ENCODE assay signal across 8 cellular contexts in genomic region chr17:40111221-40112128, GRCh38. TPM values are rescaled to one million over a fixed set of nuclear protein-coding genes. Genes with fewer than 3 reads are reported as not detected.
DNase-seq lines count a peak whose midpoint lies in the region; ATAC-seq and TF ChIP-seq lines count a peak whose summit lies in the region.

No MANE protein-coding gene starts in this region.

- peak overlapping the region; percentile 81 for H3K27ac Mint-ChIP-seq in activated CD4-positive, alpha-beta T cell treated with anti-CD3 and anti-CD28 coated beads, Interleukin-2, amount 10 ng/mL, durations not matched to agents 24 days and 14 days

- H3K4me3 Mint-ChIP-seq in activated CD4-positive, alpha-beta T cell treated with anti-CD3 and anti-CD28 coated beads, Interleukin-2, amount 10 ng/mL, durations not matched to agents 24 days and 14 days: peak overlapping the region; percentile 65

- H3K36me3 Mint-ChIP-seq in activated CD4-positive, alpha-beta T cell treated with anti-CD3 and anti-CD28 coated beads, Interleukin-2, amount 10 ng/mL, durations not matched to agents 24 days and 14 days (ENCODE audit: low read depth): no peaks in the 10 kb centered on the region

- DNase-seq in GM12864 (ENCODE audit: low read depth): peak; percentile 55
- peak; percentile 86 for DNase-seq in HK-2 (ENCODE audit: unreplicated experiment)
- peak; percentile 83 to 94 for DNase-seq in NCI-H526 (lab: John Stamatoyannopoulos, UW)
- DNase-seq in activated CD4-positive, alpha-beta T cell treated with anti-CD3 and anti-CD28 coated beads, Interleukin-2, amount 10 ng/mL, durations not matched to agents 24 days and 14 days: peak; percentile 91
- peak in 9 of 10 donors; percentile 60 to 87 (median 85) for DNase-seq in dorsolateral prefrontal cortex
- DNase-seq in stimulated activated CD4-positive, alpha-beta T cell treated with anti-CD3 and anti-CD28 coated beads, TNF-alpha, amount 100 ng/mL, for 48 hours (ENCODE audit: low read depth in 3 of 3): peak in 2 of 3 donors; percentile 47 to 62

- ATAC-seq in GM21423 (IDR thresholded peaks at IDR 0.05; ENCODE audit: unreplicated experiment): no peak

- H3K27me3 ChIP-seq in dorsolateral prefrontal cortex (no peaks in the 10 kb centered on the region), liver (ENCODE audit: control insufficient read depth in 4 of 4, insufficient read depth in 4 of 4, low read length in 3 of 4) (no peaks in the 10 kb centered on the region)

- peak overlapping the region; percentile 18 to 100 (median 99) for H3K27ac ChIP-seq in dorsolateral prefrontal cortex
- peak overlapping the region; percentile 86 to 99 for H3K27ac ChIP-seq in liver (ENCODE audit: low read depth in 1 of 2, low read length in 2 of 2)

- no peak overlapping the region for H3K4me3 ChIP-seq in GM12864 (ENCODE audit: low read depth, low read length)
- H3K4me3 ChIP-seq in dorsolateral prefrontal cortex: peak overlapping the region in 34 of 59 donors; percentile 1 to 65 (median 18)
- H3K4me3 ChIP-seq in liver (ENCODE audit: low read depth in 1 of 3, low read length in 3 of 3): no peak overlapping the region

- no peaks in the 10 kb centered on the region for H3K9me3 Mint-ChIP-seq in activated CD4-positive, alpha-beta T cell treated with anti-CD3 and anti-CD28 coated beads, Interleukin-2, amount 10 ng/mL, durations not matched to agents 24 days and 14 days

- H3K27me3 Mint-ChIP-seq in activated CD4-positive, alpha-beta T cell treated with anti-CD3 and anti-CD28 coated beads, Interleukin-2, amount 10 ng/mL, durations not matched to agents 24 days and 14 days: no peaks in the 10 kb centered on the region

- under 1% methylated on average over 12 of the region's 12 CpGs for WGBS in liver

- H3K9ac ChIP-seq in liver (ENCODE audit: low read depth in 1 of 2, low read length in 2 of 2): peak overlapping the region; percentile 56 to 88

- H3K4me1 ChIP-seq in liver (ENCODE audit: control insufficient read depth in 4 of 4, insufficient read depth in 4 of 4, low read length in 3 of 4): peaks cover 11 to 82% (median 63%) of the 10 kb centered on the region in 4 donors

- H3K4me1 Mint-ChIP-seq in activated CD4-positive, alpha-beta T cell treated with anti-CD3 and anti-CD28 coated beads, Interleukin-2, amount 10 ng/mL, durations not matched to agents 24 days and 14 days: peaks cover 63% of the 10 kb centered on the region

- H3K36me3 ChIP-seq in liver (ENCODE audit: control insufficient read depth in 4 of 4, insufficient read depth in 3 of 4, low read depth in 1 of 4, low read length in 3 of 4): no peaks in the 10 kb centered on the region

- peak; percentile 92 to 93 for TF ChIP-seq RAD21 in liver (IDR thresholded peaks at IDR 0.05)

- H3K9me3 ChIP-seq in liver (ENCODE audit: control insufficient read depth in 4 of 4, low read length in 3 of 4): no peaks in the 10 kb centered on the region

- TF ChIP-seq CTCF in GM12864 (IDR thresholded peaks at IDR 0.05; ENCODE audit: low read depth, low read length, missing control alignments) (peak; percentile 88), dorsolateral prefrontal cortex (IDR thresholded peaks at IDR 0.05 in 54 of 56, conservative IDR thresholded peaks at IDR 0.05 in 2 of 56; ENCODE audit: low read depth in 1 of 56, partially characterized antibody in 56 of 56) (peak in 55 of 56 donors; percentile 72 to 98 (median 93)), liver (IDR thresholded peaks at IDR 0.05; ENCODE audit: low read depth, low read length, missing input control) (peak; percentile 90)

- intact Hi-C loops in activated CD4-positive, alpha-beta T cell treated with anti-CD3 and anti-CD28 coated beads, Interleukin-2, amount 10 ng/mL, durations not matched to agents 24 days and 14 days (cut with micrococcal nuclease): loop anchor here (1.0 to 5.0 kb wide), 9 partner anchors 10 to 211 kb away; partner anchors contain the start of genes CDC6, RAPGEFL1, THRA and WIPF2
- intact Hi-C loops in dorsolateral prefrontal cortex (cut with DNase I): loop anchor here in 1 of 2 donors (2.0 to 10.0 kb wide), 4 partner anchors 49 to 173 kb away; partner anchors contain the start of genes CDC6 and THRA

TF ChIP-seq in liver, 16 proteins besides CTCF, POLR2A, EP300 and RAD21 (continues in another document):
- TF ChIP-seq FOXA1 (IDR thresholded peaks at IDR 0.05): no peak
- peak; percentile 34 for TF ChIP-seq HNF4G (IDR thresholded peaks at IDR 0.05)
- TF ChIP-seq SP1 (IDR thresholded peaks at IDR 0.05): peak; percentile 89
- TF ChIP-seq TAF1 (conservative IDR thresholded peaks at IDR 0.05): no peak
- TF ChIP-seq NR2F2 (IDR thresholded peaks at IDR 0.05): peak; percentile 97
- TF ChIP-seq EGR1 (IDR thresholded peaks at IDR 0.05; ENCODE audit: low read depth in 2 of 2): peak; percentile 12 to 74
- no peak for TF ChIP-seq ZBTB33 (IDR thresholded peaks at IDR 0.05)
- TF ChIP-seq ATF3 (IDR thresholded peaks at IDR 0.05): peak; percentile 53
- TF ChIP-seq REST (IDR thresholded peaks at IDR 0.05): peak; percentile 30

RNA-seq across cellular contexts. Expression of gene MSL1, which starts 10.3 kb away (rescaled TPM):
- total RNA-seq in activated CD4-positive, alpha-beta T cell treated with anti-CD3 and anti-CD28 coated beads, Interleukin-2, amount 10 ng/mL, durations not matched to agents 24 days and 14 days: 92.7 and 98.5 TPM in 2 replicates
- total RNA-seq in dorsolateral prefrontal cortex (100 to 1,000 TPM in 116 of 120 experiments, 10 to 100 TPM in 4; 87.8 to 143 (median 120) TPM), liver (10 to 100 TPM; 24.0 to 43.7 TPM)
- 10 to 100 TPM in 1 of 2 donors, 1 to 10 TPM in 1; 7.9 to 23.1 TPM for polyA plus RNA-seq in liver

RNA-seq across cellular contexts. Expression of gene NR1D1, which starts 11.1 kb away (rescaled TPM):
- total RNA-seq in activated CD4-positive, alpha-beta T cell treated with anti-CD3 and anti-CD28 coated beads, Interleukin-2, amount 10 ng/mL, durations not matched to agents 24 days and 14 days: 7.9 and 8.2 TPM in 2 replicates
- total RNA-seq in dorsolateral prefrontal cortex (10 to 100 TPM; 26.9 to 97.0 (median 62.1) TPM), liver (1 to 10 TPM in 1 of 2 donors, under 1 TPM in 1; 0.84 to 2.3 TPM)
- polyA plus RNA-seq in liver: 10 to 100 TPM in 1 of 2 donors, 1 to 10 TPM in 1; 8.8 to 13.7 TPM

RNA-seq across cellular contexts. Expression of gene CASC3, which starts 28.9 kb away (rescaled TPM):
- total RNA-seq in activated CD4-positive, alpha-beta T cell treated with anti-CD3 and anti-CD28 coated beads, Interleukin-2, amount 10 ng/mL, durations not matched to agents 24 days and 14 days: 108 and 109 TPM in 2 replicates
- 100 to 1,000 TPM in 119 of 120 experiments, 10 to 100 TPM in 1; 95.0 to 216 (median 136) TPM for total RNA-seq in dorsolateral prefrontal cortex
- total RNA-seq in liver: 10 to 100 TPM; 17.1 to 17.9 TPM
- 10 to 100 TPM; 11.4 to 12.9 TPM for polyA plus RNA-seq in liver

RNA-seq across cellular contexts. Expression of gene THRA, which starts 48.7 kb away (rescaled TPM):
- 4.5 and 5.1 TPM in 2 replicates for total RNA-seq in activated CD4-positive, alpha-beta T cell treated with anti-CD3 and anti-CD28 coated beads, Interleukin-2, amount 10 ng/mL, durations not matched to agents 24 days and 14 days
- total RNA-seq in dorsolateral prefrontal cortex (100 to 1,000 TPM; 178 to 301 (median 231) TPM), liver (10 to 100 TPM in 1 of 2 donors, 1 to 10 TPM in 1; 8.5 to 10.3 TPM)
- polyA plus RNA-seq in liver: 1 to 10 TPM; 3.2 to 6.3 TPM

RNA-seq across cellular contexts. Expression of gene MED24, which starts 57.3 kb away (rescaled TPM):
- total RNA-seq in activated CD4-positive, alpha-beta T cell treated with anti-CD3 and anti-CD28 coated beads, Interleukin-2, amount 10 ng/mL, durations not matched to agents 24 days and 14 days: 118 and 122 TPM in 2 replicates
- total RNA-seq in dorsolateral prefrontal cortex: 100 to 1,000 TPM in 59 of 120 experiments, 10 to 100 TPM in 61; 59.5 to 156 (median 99.1) TPM
- 10 to 100 TPM; 31.0 to 37.1 TPM for total RNA-seq in liver
- 10 to 100 TPM; 19.2 to 27.2 TPM for polyA plus RNA-seq in liver

Comparison
In these comparisons a context has a peak if more than half of its experiments do, and no peak if none do; other contexts are left out.
1. H3K4me3 ChIP-seq: peak in dorsolateral prefrontal cortex (34 of 59); none in GM12864 (single experiment) and liver (0 of 3).
2. Peak in every context shown above with its lines, with median percentiles within 50 percentile points of each other: DNase-seq and CTCF ChIP-seq.